In genomic region chr1:110148961-110149360, GRCh38 we compare ENCODE assay signal across 1 cellular context.
TF ChIP-seq lines count a peak whose summit lies in the region.

No MANE protein-coding gene starts in this region.

TF ChIP-seq in HepG2, 621 proteins besides CTCF, POLR2A, EP300 and RAD21 (continued from another document):
- TF ChIP-seq ARID5B (CRISPR knock-in tag; IDR thresholded peaks at IDR 0.05) (no peak), ZSCAN29 (CRISPR knock-in tag; conservative IDR thresholded peaks at IDR 0.05) (no peak), ZEB1 (IDR thresholded peaks at IDR 0.05; ENCODE audit: insufficient replicate concordance, low read depth) (no peak), ZNF558 (CRISPR knock-in tag; IDR thresholded peaks at IDR 0.05; ENCODE audit: borderline replicate concordance) (no peak), RXRB (CRISPR knock-in tag; IDR thresholded peaks at IDR 0.05; ENCODE audit: borderline replicate concordance) (no peak)
- TF ChIP-seq, protein P1, sequence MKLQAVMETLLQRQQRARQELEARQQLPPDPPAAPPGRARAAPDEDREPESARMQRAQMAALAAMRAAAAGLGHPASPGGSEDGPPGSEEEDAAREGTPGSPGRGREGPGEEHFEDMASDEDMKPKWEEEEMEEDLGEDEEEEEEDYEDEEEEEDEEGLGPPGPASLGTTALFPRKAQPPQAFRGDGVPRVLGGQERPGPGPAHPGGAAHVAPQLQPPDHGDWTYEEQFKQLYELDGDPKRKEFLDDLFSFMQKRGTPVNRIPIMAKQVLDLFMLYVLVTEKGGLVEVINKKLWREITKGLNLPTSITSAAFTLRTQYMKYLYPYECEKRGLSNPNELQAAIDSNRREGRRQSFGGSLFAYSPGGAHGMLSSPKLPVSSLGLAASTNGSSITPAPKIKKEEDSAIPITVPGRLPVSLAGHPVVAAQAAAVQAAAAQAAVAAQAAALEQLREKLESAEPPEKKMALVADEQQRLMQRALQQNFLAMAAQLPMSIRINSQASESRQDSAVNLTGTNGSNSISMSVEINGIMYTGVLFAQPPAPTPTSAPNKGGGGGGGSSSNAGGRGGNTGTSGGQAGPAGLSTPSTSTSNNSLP (IDR thresholded peaks at IDR 0.05; ENCODE audit: low read depth, low read length) = no peak
- TF ChIP-seq, protein P2, sequence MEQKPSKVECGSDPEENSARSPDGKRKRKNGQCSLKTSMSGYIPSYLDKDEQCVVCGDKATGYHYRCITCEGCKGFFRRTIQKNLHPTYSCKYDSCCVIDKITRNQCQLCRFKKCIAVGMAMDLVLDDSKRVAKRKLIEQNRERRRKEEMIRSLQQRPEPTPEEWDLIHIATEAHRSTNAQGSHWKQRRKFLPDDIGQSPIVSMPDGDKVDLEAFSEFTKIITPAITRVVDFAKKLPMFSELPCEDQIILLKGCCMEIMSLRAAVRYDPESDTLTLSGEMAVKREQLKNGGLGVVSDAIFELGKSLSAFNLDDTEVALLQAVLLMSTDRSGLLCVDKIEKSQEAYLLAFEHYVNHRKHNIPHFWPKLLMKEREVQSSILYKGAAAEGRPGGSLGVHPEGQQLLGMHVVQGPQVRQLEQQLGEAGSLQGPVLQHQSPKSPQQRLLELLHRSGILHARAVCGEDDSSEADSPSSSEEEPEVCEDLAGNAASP (CRISPR knock-in tag; IDR thresholded peaks at IDR 0.05; ENCODE audit: borderline replicate concordance) = no peak
